8 cellular contexts compared by ENCODE assay signal in genomic region chr13:48303331-48304131, GRCh38. TPM values are rescaled to one million over a fixed set of nuclear protein-coding genes. Genes with fewer than 3 reads are reported as not detected.
DNase-seq lines count a peak whose midpoint lies in the region; ATAC-seq and TF ChIP-seq lines count a peak whose summit lies in the region.

RB1 (plus strand) TSS chr13:48303751; CDS start chr13:48303913, 162 bp downstream.

- no peaks in the 10 kb centered on the region for H3K36me3 ChIP-seq in rectal smooth muscle tissue (ENCODE audit: control insufficient read depth, insufficient read depth, low read length)
- H3K36me3 ChIP-seq in vagina = no peaks in the 10 kb centered on the region

- intact Hi-C loops in vagina (cut with DNase I) = loop anchor here (5.0 to 10.0 kb wide), 3 partner anchors 111 to 209 kb away; partner anchors contain the start of genes LPAR6 and MED4

- H3K4me1 ChIP-seq in rectal smooth muscle tissue (ENCODE audit: control insufficient read depth, insufficient read depth, low read length) = peaks cover 3% of the 10 kb centered on the region
- H3K4me1 ChIP-seq in vagina = peaks cover 34% of the 10 kb centered on the region

- H3K4me3 ChIP-seq in astrocyte of the cerebellum (ENCODE audit: low read depth, low read length) (peak within 1 kb of the TSS; percentile 67), rectal smooth muscle tissue (ENCODE audit: low read length) (peak within 1 kb of the TSS; percentile 98), vagina (peak within 1 kb of the TSS; percentile 90 to 98)

- in situ Hi-C loops in astrocyte of the cerebellum (cut with HindIII; ENCODE audit: low sequenced_read_pairs) = no loop called here

- peak within 1 kb of the TSS; percentile 84 for H3K9ac ChIP-seq in rectal smooth muscle tissue (ENCODE audit: low read length)

- DNase-seq in NCI-H2029 (lab: John Stamatoyannopoulos, UW) (peak; percentile 70), T-helper 22 cell (ENCODE audit: low read depth) (peak; percentile 89), astrocyte of the cerebellum (ENCODE audit: low read depth) (peak; percentile 62), hepatic stellate cell (ENCODE audit: low spot score) (peak; percentile 85), vagina (ENCODE audit: extremely low spot score in 2 of 2) (peak in 1 of 2 donors; percentile 95)

- H3K27ac ChIP-seq in rectal smooth muscle tissue (ENCODE audit: low read depth, low read length) (peak within 1 kb of the TSS; percentile 99), vagina (peak within 1 kb of the TSS; percentile 99)

- H3K27me3 ChIP-seq in rectal smooth muscle tissue (ENCODE audit: control insufficient read depth, insufficient read depth, low read length) (no peaks in the 10 kb centered on the region), vagina (no peaks in the 10 kb centered on the region)

- TF ChIP-seq CTCF in astrocyte of the cerebellum (IDR thresholded peaks at IDR 0.05; ENCODE audit: low read depth, low read length, missing control alignments) (no peak), vagina (IDR thresholded peaks at IDR 0.05) (no peak)

- no peaks in the 10 kb centered on the region for H3K9me3 ChIP-seq in vagina

- peak; percentile 75 to 96 for TF ChIP-seq POLR2A in vagina (IDR thresholded peaks at IDR 0.05)

- ATAC-seq in GM18502 (IDR thresholded peaks at IDR 0.05; ENCODE audit: poor library complexity, unreplicated experiment) (peak; percentile 78), HG02938 (IDR thresholded peaks at IDR 0.05; ENCODE audit: unreplicated experiment) (peak; percentile 67)

RNA-seq across cellular contexts. Expression of gene RB1, which starts in this region (rescaled TPM):
- 34.4 TPM for total RNA-seq in vagina
